In genomic region chr17:43438626-43439529, GRCh38 we compare ENCODE assay signal across 15 cellular contexts. TPM values are rescaled to one million over a fixed set of nuclear protein-coding genes. Genes with fewer than 3 reads are reported as not detected.
DNase-seq lines count a peak whose midpoint lies in the region; TF ChIP-seq lines count a peak whose summit lies in the region.
"Had no signal": no experiment of that assay in that cellular context is flagged by ENCODE, and none has a peak within 500 bp of the region (broad histone marks: within the 10 kb centered on the region; RNA-seq: fewer than 3 reads in every experiment).

No MANE protein-coding gene starts in this region.

- no peak for TF ChIP-seq POLR2A in adrenal gland (IDR thresholded peaks at IDR 0.05)

- H3K27ac ChIP-seq in HUES48 (ENCODE audit: low read depth, low read length) (peak overlapping the region; percentile 74), adrenal gland (no peak overlapping the region)

- intact Hi-C loops in adrenal gland (cut with DNase I) = no loop called here

- H3K27me3 ChIP-seq in HUES48 (ENCODE audit: control insufficient read depth, insufficient read depth, low read length) (no peaks in the 10 kb centered on the region), adrenal gland (no peaks in the 10 kb centered on the region)
- H3K27me3 ChIP-seq: MG63 had no signal

- 65 to 83% (median 76%) methylated on average over 7 of the region's 7 CpGs for WGBS in adrenal gland, 4 donors

- H3K4me1 ChIP-seq in HUES48 (ENCODE audit: control insufficient read depth, insufficient read depth, low read length) = peaks cover 9% of the 10 kb centered on the region; the same call in 1 of the 2 replicates
- no peaks in the 10 kb centered on the region for H3K4me1 ChIP-seq in adrenal gland (replicated peaks in 1 of 2)

- no peaks in the 10 kb centered on the region for H3K36me3 ChIP-seq in HUES48 (ENCODE audit: control insufficient read depth, insufficient read depth, low read length)
- no peaks in the 10 kb centered on the region for H3K36me3 ChIP-seq in adrenal gland (replicated peaks in 1 of 2)
- H3K36me3 ChIP-seq: MG63 had no signal

- DNase-seq in D341Med (ENCODE audit: low spot score) (peak; percentile 80), NCI-H524 treated with DMSO at 0.1 percent for 48 hours (lab: John Stamatoyannopoulos, UW) (peak; percentile 39), iPS-NIHi7 (ENCODE audit: extremely low spot score) (peak; percentile 52), HCEC 1CT (no peak), adrenal gland (no peak), NCI-H774 (lab: John Stamatoyannopoulos, UW) (no peak), pons (ENCODE audit: low spot score) (no peak)
- DNase-seq: activated CD4-positive, alpha-beta T cell treated with anti-CD3 and anti-CD28 coated beads, Interleukin-2, amount 10 ng/mL, durations not matched to agents 7 days and 5 days; activated naive CD4-positive, alpha-beta T cell treated with Interleukin-2 at 50 U/mL for 16 hours; Calu3; erythroblast; MG63; NCI-H345; substantia nigra had no signal

- H3K9ac ChIP-seq in HUES48 (ENCODE audit: low read depth, low read length) = no peak overlapping the region

- H3K4me3 ChIP-seq in HUES48 (ENCODE audit: low read depth, low read length) = no peak overlapping the region
- no peak overlapping the region for H3K4me3 ChIP-seq in adrenal gland
- H3K4me3 ChIP-seq: MG63 had no signal

- H3K9me3 ChIP-seq in HUES48 (ENCODE audit: control insufficient read depth, insufficient read depth, low read length) (no peaks in the 10 kb centered on the region), adrenal gland (replicated peaks in 1 of 3) (no peaks in the 10 kb centered on the region)
- H3K9me3 ChIP-seq: MG63 had no signal

- no peak for TF ChIP-seq CTCF in adrenal gland (IDR thresholded peaks at IDR 0.05)

RNA-seq across cellular contexts. Expression of gene ARL4D, which starts 40.1 kb away (rescaled TPM):
- 1 to 10 TPM; 2.4 to 7.1 (median 5.7) TPM for total RNA-seq in adrenal gland
- 1 to 10 TPM; 2.8 to 8.3 (median 3.2) TPM for polyA plus RNA-seq in adrenal gland

RNA-seq across cellular contexts. Expression of gene DHX8, which starts 44.9 kb away (rescaled TPM):
- total RNA-seq in adrenal gland = 10 to 100 TPM; 15.2 to 43.6 (median 33.5) TPM
- polyA plus RNA-seq in adrenal gland = 10 to 100 TPM; 28.9 to 37.7 (median 30.9) TPM

Comparison
In these comparisons a context has a peak if more than half of its experiments do, and no peak if none do; other contexts are left out.
1. DNase-seq: peak in D341Med (single experiment), NCI-H524 treated with DMSO at 0.1 percent for 48 hours (single experiment) and iPS-NIHi7 (single experiment); none in HCEC 1CT (single experiment), adrenal gland (0 of 7), NCI-H774 (single experiment) and pons (single experiment).